In genomic region chr16:2745961-2746360, GRCh38 we compare ENCODE assay signal across 32 cellular contexts. TPM values are rescaled to one million over a fixed set of nuclear protein-coding genes. Genes with fewer than 3 reads are reported as not detected.
"Had no signal": no experiment of that assay in that cellular context is flagged by ENCODE, and none has a peak within 500 bp of the region (broad histone marks: within the 10 kb centered on the region; RNA-seq: fewer than 3 reads in every experiment).

No MANE protein-coding gene starts in this region.

- H3K4me3 ChIP-seq: cardiac muscle cell, SJCRH30 had no signal

- DNase-seq: activated CD4-positive, alpha-beta memory T cell treated with anti-CD3 and anti-CD28 coated beads, Interleukin-2, amount 10 ng/mL, durations not matched to agents 7 days and 5 days; activated CD4-positive, alpha-beta T cell treated with anti-CD3 and anti-CD28 coated beads, Interleukin-2, amount 50 U/mL, for 1 hour; activated CD4-positive, CD25-positive, alpha-beta regulatory T cell; activated gamma-delta T cell; activated naive CD4-positive, alpha-beta T cell treated with anti-CD3 and anti-CD28 coated beads for 36 hours; activated T-cell treated with anti-CD3 and anti-CD28 coated beads for 4 hours; activated T-cell treated with anti-CD3 and anti-CD28 coated beads, Interleukin-2, amount 50 U/mL, for 48 hours; brain microvascular endothelial cell; MV-4-11; NCI-H1092 treated with DMSO at 0.1 percent for 48 hours; NCI-H1417 treated with DMSO at 0.1 percent for 48 hours; NCI-H1694; NCI-H2029; NCI-H2107; NCI-H2171 treated with DMSO at 0.1 percent for 48 hours; NCI-H345; NCI-H510A; NCI-H526 treated with DMSO at 0.1 percent for 48 hours; NCI-H82; RPMI8226; SJCRH30; SK-N-SH; T-helper 1 cell had no signal

- H3K4me1 ChIP-seq: SJCRH30 had no signal

- H3K27ac ChIP-seq: brain microvascular endothelial cell, cardiac muscle cell, KMS-11, SJCRH30, VCaP had no signal

- H3K9ac ChIP-seq: KMS-11, SK-N-SH had no signal

- H3K27me3 ChIP-seq: brain microvascular endothelial cell, cardiac muscle cell, SJCRH30 had no signal

- H3K4me2 ChIP-seq: KMS-11, SK-N-SH had no signal

- ATAC-seq: activated T-helper 17 cell treated with anti-CD3 and anti-CD28 coated beads, Interleukin-2, amount 50 U/mL, for 72 hours; Right ventricle myocardium inferior had no signal

- H3K36me3 ChIP-seq: brain microvascular endothelial cell, cardiac muscle cell, SJCRH30 had no signal

- H3K9me3 ChIP-seq: SJCRH30, SK-N-SH had no signal

RNA-seq across cellular contexts. Expression of gene PRSS33, which starts 41.4 kb away (rescaled TPM):
- total RNA-seq: activated CD4-positive, alpha-beta memory T cell treated with anti-CD3 and anti-CD28 coated beads, Interleukin-2, amount 10 ng/mL, durations not matched to agents 7 days and 5 days; activated T-helper 17 cell treated with anti-CD3 and anti-CD28 coated beads, Interleukin-2, amount 50 U/mL, for 72 hours; cardiac muscle cell; MCF 10A; OCI-LY7; Right ventricle myocardium inferior; SJCRH30; T-helper 2 cell treated with Interferon-gamma antibody and Interleukin-4, amounts not matched to agents 100 ng/mL and 5 ng/mL, for 36 hours had no signal
- polyA plus RNA-seq: cardiac muscle cell, SK-N-SH had no signal

RNA-seq across cellular contexts. Expression of gene PRSS41, which starts 52.3 kb away (rescaled TPM):
- total RNA-seq: activated CD4-positive, alpha-beta memory T cell treated with anti-CD3 and anti-CD28 coated beads, Interleukin-2, amount 10 ng/mL, durations not matched to agents 7 days and 5 days; activated CD8-positive, alpha-beta memory T cell treated with anti-CD3 and anti-CD28 coated beads for 36 hours; activated naive CD4-positive, alpha-beta T cell treated with anti-CD3 and anti-CD28 coated beads for 36 hours; activated T-helper 17 cell treated with anti-CD3 and anti-CD28 coated beads, Interleukin-2, amount 50 U/mL, for 72 hours; cardiac muscle cell; MCF 10A; OCI-LY7; Right ventricle myocardium inferior; SJCRH30; T-helper 2 cell treated with Interferon-gamma antibody and Interleukin-4, amounts not matched to agents 100 ng/mL and 5 ng/mL, for 36 hours had no signal
- polyA plus RNA-seq: cardiac muscle cell, SK-N-SH had no signal
